Comparison of ENCODE assay signal across 1 cellular context in the genomic region with DNA sequence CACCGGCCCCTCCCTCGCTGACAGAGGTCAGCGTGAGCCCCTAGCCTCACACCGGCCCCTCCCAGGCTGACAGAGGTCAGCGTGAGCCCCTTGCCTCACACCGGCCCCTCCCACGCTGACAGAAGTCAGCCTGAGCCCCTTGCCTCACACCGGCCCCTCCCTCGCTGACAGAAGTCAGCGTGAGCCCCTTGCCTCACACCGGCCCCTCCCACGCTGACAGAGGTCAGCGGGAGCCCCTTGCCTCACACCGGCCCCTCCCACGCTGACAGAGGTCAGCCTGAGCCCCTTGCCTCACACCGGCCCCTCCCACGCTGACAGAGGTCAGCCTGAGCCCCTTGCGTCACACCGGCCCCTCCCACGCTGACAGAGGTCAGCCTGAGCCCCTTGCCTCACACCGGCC.
A peak's percentile ranks its signal among the peaks of the same experiment; 100 is the strongest.
DNase-seq lines count a peak whose midpoint lies in the region; ATAC-seq, FAIRE-seq and TF ChIP-seq lines count a peak whose summit lies in the region.
"Not testable (repeated sequence)": the region's sequence is repeated elsewhere in the genome, so short reads cannot be mapped to it uniquely, and the experiment has no call there.

No MANE protein-coding gene starts in this region.

- not testable (repeated sequence) for H3K9me3 ChIP-seq in HepG2 (ENCODE audit: low read length)

- ATAC-seq in HepG2: not testable (repeated sequence)

- TF ChIP-seq POLR2A in HepG2 (IDR thresholded peaks at IDR 0.05; ENCODE audit: insufficient read depth in 1 of 2, low read depth in 2 of 2, low read length in 2 of 2): not testable (repeated sequence)

- not testable (repeated sequence) for DNase-seq in HepG2 (ENCODE audit: low spot score)

- not testable (repeated sequence) for H2AFZ ChIP-seq in HepG2 (ENCODE audit: low read length)

- 96% methylated on average over 13 of the region's 21 CpGs for WGBS in HepG2 (ENCODE audit: low lambda C conversion rate)

- H3K36me3 ChIP-seq in HepG2 (replicated peaks in 1 of 2; ENCODE audit: control insufficient read depth in 1 of 2, insufficient read depth in 2 of 2, low read length in 2 of 2): not testable (repeated sequence)

- H3K9ac ChIP-seq in HepG2 (ENCODE audit: insufficient read depth, low read depth, low read length): not testable (repeated sequence)

- intact Hi-C loops in HepG2 (cut with micrococcal nuclease; ENCODE audit: unreplicated experiment): not testable (repeated sequence)

- H3K4me2 ChIP-seq in HepG2 (ENCODE audit: low read depth, low read length): not testable (repeated sequence)

- not testable (repeated sequence) for BruUV-seq in HepG2 (replicated peaks; lab: Mats Ljungman, UMichigan)

- H4K20me1 ChIP-seq in HepG2 (ENCODE audit: insufficient read depth, low read length): not testable (repeated sequence)

- not testable (repeated sequence) for H3K79me2 ChIP-seq in HepG2 (ENCODE audit: insufficient read depth, low read length)

- not testable (repeated sequence) for H3K4me3 ChIP-seq in HepG2 (replicated peaks in 1 of 3; ENCODE audit: insufficient read depth in 1 of 3, low read depth in 2 of 3, low read length in 3 of 3)

- not testable (repeated sequence) for FAIRE-seq in HepG2 (lab: Jason Lieb, UNC)

- not testable (repeated sequence) for H3K27ac ChIP-seq in HepG2 (ENCODE audit: extremely low read length, insufficient read depth, low read length)

- not testable (repeated sequence) for TF ChIP-seq RAD21 in HepG2 (CRISPR knock-in tag; IDR thresholded peaks at IDR 0.05)

- CTCF ChIA-PET in HepG2 (lab: Yijun Ruan, JAX; ENCODE audit: low intra/inter-chr PET ratio, low total read pairs): not testable (repeated sequence)

- not testable (repeated sequence) for TF ChIP-seq CTCF in HepG2 (CRISPR knock-in tag; IDR thresholded peaks at IDR 0.05)

- POLR2A ChIA-PET in HepG2 (lab: Yijun Ruan, JAX): not testable (repeated sequence)

- H3K4me1 ChIP-seq in HepG2 (ENCODE audit: insufficient read depth, low read length): not testable (repeated sequence)

- TF ChIP-seq EP300 in HepG2 (IDR thresholded peaks at IDR 0.05; ENCODE audit: low read depth in 2 of 2, low read length in 2 of 2); HepG2 (CRISPR knock-in tag; IDR thresholded peaks at IDR 0.05; ENCODE audit: borderline replicate concordance): not testable (repeated sequence)

- H3K27me3 ChIP-seq in HepG2 (ENCODE audit: control insufficient read depth in 1 of 2, insufficient read depth in 2 of 2, low read length in 2 of 2): not testable (repeated sequence)

- in situ Hi-C loops in HepG2 (cut with HindIII; ENCODE audit: extremely low pct_ligation_motif_present, low pct_unique_long_range_greater_than_20kb): not testable (repeated sequence)

TF ChIP-seq in HepG2, 621 proteins besides CTCF, POLR2A, EP300 and RAD21:
- TF ChIP-seq NR2C2 (CRISPR knock-in tag; IDR thresholded peaks at IDR 0.05; ENCODE audit: borderline replicate concordance) (peak; percentile 61; the same call in 1 of the 2 replicates), NR2F1 (CRISPR knock-in tag; IDR thresholded peaks at IDR 0.05) (peak in 1 of 2 experiments; percentile 17; a peak in 1 of 4 replicates)
- TF ChIP-seq, protein P1, sequence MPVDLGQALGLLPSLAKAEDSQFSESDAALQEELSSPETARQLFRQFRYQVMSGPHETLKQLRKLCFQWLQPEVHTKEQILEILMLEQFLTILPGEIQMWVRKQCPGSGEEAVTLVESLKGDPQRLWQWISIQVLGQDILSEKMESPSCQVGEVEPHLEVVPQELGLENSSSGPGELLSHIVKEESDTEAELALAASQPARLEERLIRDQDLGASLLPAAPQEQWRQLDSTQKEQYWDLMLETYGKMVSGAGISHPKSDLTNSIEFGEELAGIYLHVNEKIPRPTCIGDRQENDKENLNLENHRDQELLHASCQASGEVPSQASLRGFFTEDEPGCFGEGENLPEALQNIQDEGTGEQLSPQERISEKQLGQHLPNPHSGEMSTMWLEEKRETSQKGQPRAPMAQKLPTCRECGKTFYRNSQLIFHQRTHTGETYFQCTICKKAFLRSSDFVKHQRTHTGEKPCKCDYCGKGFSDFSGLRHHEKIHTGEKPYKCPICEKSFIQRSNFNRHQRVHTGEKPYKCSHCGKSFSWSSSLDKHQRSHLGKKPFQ (CRISPR knock-in tag; IDR thresholded peaks at IDR 0.05; ENCODE audit: insufficient replicate concordance): peak; percentile 97
- TF ChIP-seq, protein P2, sequence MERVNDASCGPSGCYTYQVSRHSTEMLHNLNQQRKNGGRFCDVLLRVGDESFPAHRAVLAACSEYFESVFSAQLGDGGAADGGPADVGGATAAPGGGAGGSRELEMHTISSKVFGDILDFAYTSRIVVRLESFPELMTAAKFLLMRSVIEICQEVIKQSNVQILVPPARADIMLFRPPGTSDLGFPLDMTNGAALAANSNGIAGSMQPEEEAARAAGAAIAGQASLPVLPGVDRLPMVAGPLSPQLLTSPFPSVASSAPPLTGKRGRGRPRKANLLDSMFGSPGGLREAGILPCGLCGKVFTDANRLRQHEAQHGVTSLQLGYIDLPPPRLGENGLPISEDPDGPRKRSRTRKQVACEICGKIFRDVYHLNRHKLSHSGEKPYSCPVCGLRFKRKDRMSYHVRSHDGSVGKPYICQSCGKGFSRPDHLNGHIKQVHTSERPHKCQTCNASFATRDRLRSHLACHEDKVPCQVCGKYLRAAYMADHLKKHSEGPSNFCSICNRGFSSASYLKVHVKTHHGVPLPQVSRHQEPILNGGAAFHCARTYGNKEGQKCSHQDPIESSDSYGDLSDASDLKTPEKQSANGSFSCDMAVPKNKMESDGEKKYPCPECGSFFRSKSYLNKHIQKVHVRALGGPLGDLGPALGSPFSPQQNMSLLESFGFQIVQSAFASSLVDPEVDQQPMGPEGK (CRISPR knock-in tag; IDR thresholded peaks at IDR 0.05): peak; percentile 22; the same call in 1 of the 2 replicates
